ENCODE assay signal across 11 cellular contexts in genomic region chr22:42635531-42635930, GRCh38. TPM values are rescaled to one million over a fixed set of nuclear protein-coding genes. Genes with fewer than 3 reads are reported as not detected.
DNase-seq lines count a peak whose midpoint lies in the region; ATAC-seq and TF ChIP-seq lines count a peak whose summit lies in the region.
"Had no signal": no experiment of that assay in that cellular context is flagged by ENCODE, and none has a peak within 500 bp of the region (broad histone marks: within the 10 kb centered on the region; RNA-seq: fewer than 3 reads in every experiment).

No MANE protein-coding gene starts in this region.

- peak overlapping the region; percentile 72 for H3K9ac ChIP-seq in adipocyte (ENCODE audit: low read length)
- peak overlapping the region; percentile 33 to 64 (median 51) for H3K9ac ChIP-seq in skeletal muscle tissue (ENCODE audit: low read depth in 1 of 3, low read length in 3 of 3)

- intact Hi-C loops in heart right ventricle (cut with DNase I), result no loop called here
- intact Hi-C loops in posterior cingulate gyrus (cut with DNase I), result no loop called here

- TF ChIP-seq CTCF in heart right ventricle (IDR thresholded peaks at IDR 0.05), result no peak

- peak; percentile 68 to 97 (median 90) for ATAC-seq in heart right ventricle
- ATAC-seq in HG02623 (IDR thresholded peaks at IDR 0.05; ENCODE audit: unreplicated experiment), result no peak
- ATAC-seq in HG02852 (IDR thresholded peaks at IDR 0.05; ENCODE audit: unreplicated experiment), result no peak
- ATAC-seq: GM12878 had no signal

- H3K27ac ChIP-seq in heart right ventricle, result peak overlapping the region; percentile 36 to 88 (median 74)
- H3K27ac ChIP-seq in skeletal muscle tissue (ENCODE audit: low read depth, low read length), result peak overlapping the region; percentile 88

- H3K27me3 ChIP-seq in adipocyte (replicated peaks; ENCODE audit: control insufficient read depth, insufficient read depth, low read length), result no peaks in the 10 kb centered on the region
- no peaks in the 10 kb centered on the region for H3K27me3 ChIP-seq in heart right ventricle
- no peaks in the 10 kb centered on the region for H3K27me3 ChIP-seq in skeletal muscle tissue (ENCODE audit: control insufficient read depth in 3 of 3, insufficient read depth in 3 of 3, low read length in 3 of 3)

- 47 to 58% methylated on average over 3 of the region's 3 CpGs for WGBS in heart right ventricle, 2 donors

- DNase-seq in GM04504 (ENCODE audit: low read depth) (peak; percentile 89), adipocyte (ENCODE audit: low read depth) (peak; percentile 96), heart right ventricle (peak; percentile 60 to 71), NCI-H128 (lab: John Stamatoyannopoulos, UW; ENCODE audit: unreplicated experiment) (no peak), posterior cingulate gyrus (no peak)
- DNase-seq: activated CD4-positive, alpha-beta T cell treated with anti-CD3 and anti-CD28 coated beads, Interleukin-2, amount 50 U/mL, for 1 hour; stimulated activated CD4-positive, alpha-beta T cell treated with anti-CD3 and anti-CD28 coated beads, Interleukin-12 subunit alpha, Interleukin-12 subunit beta, amount 100 ng/mL, for 4 hours had no signal

- H3K4me3 ChIP-seq in adipocyte (ENCODE audit: low read length), result no peak overlapping the region
- H3K4me3 ChIP-seq in heart right ventricle, result no peak overlapping the region
- peak overlapping the region in 1 of 3 donors; percentile 22 for H3K4me3 ChIP-seq in skeletal muscle tissue (ENCODE audit: low read length in 3 of 3)
- H3K4me3 ChIP-seq: GM12878 had no signal

- H3K36me3 ChIP-seq in adipocyte (ENCODE audit: control insufficient read depth, insufficient read depth, low read length, severe bottlenecking) (peaks cover 47% of the 10 kb centered on the region), heart right ventricle (peaks cover 0 to 71% (median 58%) of the 10 kb centered on the region in 9 donors), skeletal muscle tissue (ENCODE audit: control insufficient read depth in 3 of 3, insufficient read depth in 3 of 3, low read length in 3 of 3) (peaks cover 33 to 36% (median 36%) of the 10 kb centered on the region in 3 donors)

- peaks cover 41% of the 10 kb centered on the region for H3K4me1 ChIP-seq in adipocyte (ENCODE audit: control insufficient read depth, insufficient read depth, low read length)
- H3K4me1 ChIP-seq in heart right ventricle, result peaks cover 12 to 69% (median 23%) of the 10 kb centered on the region in 9 donors
- peaks cover 13 to 54% (median 17%) of the 10 kb centered on the region in 3 donors for H3K4me1 ChIP-seq in skeletal muscle tissue (ENCODE audit: control insufficient read depth in 3 of 3, insufficient read depth in 3 of 3, low read length in 3 of 3)

- no peaks in the 10 kb centered on the region for H3K9me3 ChIP-seq in adipocyte (ENCODE audit: control insufficient read depth, low read length)
- H3K9me3 ChIP-seq in heart right ventricle, result no peaks in the 10 kb centered on the region
- no peaks in the 10 kb centered on the region for H3K9me3 ChIP-seq in skeletal muscle tissue (ENCODE audit: control insufficient read depth in 3 of 3, low read length in 3 of 3)

RNA-seq across cellular contexts. Expression of gene ATP5MGL, which starts 4.9 kb away (rescaled TPM):
- total RNA-seq in heart right ventricle (1 to 10 TPM in 1 of 10 donors, under 1 TPM in 9; 0.32 to 1.2 (median 0.50) TPM), skeletal muscle tissue (not detected)
- polyA plus RNA-seq in heart right ventricle, result not detected

RNA-seq across cellular contexts. Expression of gene CYB5R3, which starts 13.7 kb away (rescaled TPM):
- 100 to 1,000 TPM; 261 to 633 (median 312) TPM for total RNA-seq in heart right ventricle
- polyA plus RNA-seq in heart right ventricle, result 100 to 1,000 TPM in 1 of 2 donors, 10 to 100 TPM in 1; 91.9 to 303 TPM
- 28.7 TPM for total RNA-seq in skeletal muscle tissue

RNA-seq across cellular contexts. Expression of gene POLDIP3, which starts 20.8 kb away (rescaled TPM):
- total RNA-seq in heart right ventricle, result 10 to 100 TPM; 27.2 to 42.6 (median 33.6) TPM
- 10 to 100 TPM; 11.9 to 32.6 TPM for polyA plus RNA-seq in heart right ventricle
- total RNA-seq in skeletal muscle tissue, result 22.4 TPM

Comparison
In these comparisons a context has a peak if more than half of its experiments do, and no peak if none do; other contexts are left out.
1. DNase-seq: peak in GM04504 (single experiment), adipocyte (single experiment) and heart right ventricle (2 of 2); none in NCI-H128 (single experiment) and posterior cingulate gyrus (0 of 10).
2. ATAC-seq: peak in heart right ventricle (8 of 8); none in HG02623 (single experiment) and HG02852 (single experiment).